ENCODE assay signal across 1 cellular context in the genomic region with DNA sequence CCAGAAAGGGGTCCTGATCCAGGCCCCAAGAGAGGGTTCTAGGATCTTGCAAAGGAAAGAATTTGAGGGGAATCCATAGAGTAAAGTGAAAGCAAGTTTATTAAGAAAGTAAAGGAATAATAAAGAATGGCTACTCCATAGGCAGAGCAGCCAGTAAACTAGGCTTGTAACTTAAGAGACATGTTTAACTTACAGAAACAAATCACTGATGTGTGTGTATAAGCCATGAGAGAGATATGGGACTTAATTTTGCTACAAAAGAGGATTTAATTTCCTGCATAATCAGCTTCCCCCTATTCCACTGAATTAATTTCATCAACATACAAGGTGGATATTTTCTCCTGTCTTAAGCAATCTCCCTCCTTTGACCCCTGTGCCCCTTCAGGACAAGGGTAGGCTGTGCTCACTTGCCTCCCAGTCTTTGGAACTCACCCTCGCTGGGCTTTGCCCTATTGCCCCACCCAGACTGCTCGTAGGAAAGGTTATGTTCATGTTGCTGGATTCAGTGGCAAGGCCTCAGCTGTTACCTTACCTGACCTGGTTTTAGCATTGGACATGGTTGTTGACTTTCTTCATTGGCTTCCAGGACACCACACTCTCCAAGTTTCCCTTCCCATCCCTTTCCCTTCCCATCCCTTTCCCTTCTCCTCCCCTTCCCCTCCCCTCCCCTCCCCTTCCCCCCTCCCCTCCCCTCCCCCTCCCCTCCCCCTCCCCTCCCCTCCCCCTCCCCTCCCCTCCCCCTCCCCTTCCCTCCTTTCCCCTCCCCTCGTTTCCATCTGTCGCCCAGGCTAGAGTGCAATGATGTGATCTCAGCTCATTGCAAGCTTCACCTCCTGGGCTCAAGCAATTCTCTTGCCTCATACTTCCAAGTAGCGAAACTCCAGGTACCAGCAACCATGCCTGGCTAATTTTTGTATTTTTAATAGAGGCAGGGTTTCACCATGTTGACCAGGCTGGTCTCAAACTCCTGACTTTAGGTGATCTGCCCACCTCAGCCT.
TF ChIP-seq lines count a peak whose summit lies in the region.

No MANE protein-coding gene starts in this region.

TF ChIP-seq in HepG2, 621 proteins besides CTCF, POLR2A, EP300 and RAD21 (continued from another document and continues in another):
- no peak for TF ChIP-seq ZFP36L2 (CRISPR knock-in tag; IDR thresholded peaks at IDR 0.05)
- no peak for TF ChIP-seq SP1 (IDR thresholded peaks at IDR 0.05)
- no peak for TF ChIP-seq SP1 (CRISPR knock-in tag; IDR thresholded peaks at IDR 0.05)
- no peak for TF ChIP-seq ZNF253 (CRISPR knock-in tag; IDR thresholded peaks at IDR 0.05; ENCODE audit: borderline replicate concordance)
- TF ChIP-seq GATAD1 (CRISPR knock-in tag; IDR thresholded peaks at IDR 0.05), result peak; percentile 35; the same call in 1 of the 2 replicates
- TF ChIP-seq ZNF567 (CRISPR knock-in tag; IDR thresholded peaks at IDR 0.05; ENCODE audit: borderline replicate concordance), result no peak
- no peak for TF ChIP-seq ZC3H13 (CRISPR knock-in tag; IDR thresholded peaks at IDR 0.05)
- peak; percentile 75 to 83 for TF ChIP-seq NR2F1 (CRISPR knock-in tag; IDR thresholded peaks at IDR 0.05)
- TF ChIP-seq ETV6 (CRISPR knock-in tag; conservative IDR thresholded peaks at IDR 0.05), result no peak
- TF ChIP-seq, protein P1, sequence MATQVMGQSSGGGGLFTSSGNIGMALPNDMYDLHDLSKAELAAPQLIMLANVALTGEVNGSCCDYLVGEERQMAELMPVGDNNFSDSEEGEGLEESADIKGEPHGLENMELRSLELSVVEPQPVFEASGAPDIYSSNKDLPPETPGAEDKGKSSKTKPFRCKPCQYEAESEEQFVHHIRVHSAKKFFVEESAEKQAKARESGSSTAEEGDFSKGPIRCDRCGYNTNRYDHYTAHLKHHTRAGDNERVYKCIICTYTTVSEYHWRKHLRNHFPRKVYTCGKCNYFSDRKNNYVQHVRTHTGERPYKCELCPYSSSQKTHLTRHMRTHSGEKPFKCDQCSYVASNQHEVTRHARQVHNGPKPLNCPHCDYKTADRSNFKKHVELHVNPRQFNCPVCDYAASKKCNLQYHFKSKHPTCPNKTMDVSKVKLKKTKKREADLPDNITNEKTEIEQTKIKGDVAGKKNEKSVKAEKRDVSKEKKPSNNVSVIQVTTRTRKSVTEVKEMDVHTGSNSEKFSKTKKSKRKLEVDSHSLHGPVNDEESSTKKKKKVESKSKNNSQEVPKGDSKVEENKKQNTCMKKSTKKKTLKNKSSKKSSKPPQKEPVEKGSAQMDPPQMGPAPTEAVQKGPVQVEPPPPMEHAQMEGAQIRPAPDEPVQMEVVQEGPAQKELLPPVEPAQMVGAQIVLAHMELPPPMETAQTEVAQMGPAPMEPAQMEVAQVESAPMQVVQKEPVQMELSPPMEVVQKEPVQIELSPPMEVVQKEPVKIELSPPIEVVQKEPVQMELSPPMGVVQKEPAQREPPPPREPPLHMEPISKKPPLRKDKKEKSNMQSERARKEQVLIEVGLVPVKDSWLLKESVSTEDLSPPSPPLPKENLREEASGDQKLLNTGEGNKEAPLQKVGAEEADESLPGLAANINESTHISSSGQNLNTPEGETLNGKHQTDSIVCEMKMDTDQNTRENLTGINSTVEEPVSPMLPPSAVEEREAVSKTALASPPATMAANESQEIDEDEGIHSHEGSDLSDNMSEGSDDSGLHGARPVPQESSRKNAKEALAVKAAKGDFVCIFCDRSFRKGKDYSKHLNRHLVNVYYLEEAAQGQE (IDR thresholded peaks at IDR 0.05; ENCODE audit: borderline replicate concordance in 1 of 2, low read depth in 1 of 2, low read length in 2 of 2), result no peak
- TF ChIP-seq GLI4 (CRISPR knock-in tag; IDR thresholded peaks at IDR 0.05; ENCODE audit: borderline replicate concordance), result no peak
- no peak for TF ChIP-seq DR1 (CRISPR knock-in tag; IDR thresholded peaks at IDR 0.05)
- TF ChIP-seq ZFP37 (CRISPR knock-in tag; IDR thresholded peaks at IDR 0.05; ENCODE audit: borderline replicate concordance), result no peak
- TF ChIP-seq GTF2F1 (IDR thresholded peaks at IDR 0.05; ENCODE audit: low read length), result no peak
- TF ChIP-seq ZNF674 (CRISPR knock-in tag; IDR thresholded peaks at IDR 0.05; ENCODE audit: low read depth), result no peak
- TF ChIP-seq NR2C2 (CRISPR knock-in tag; IDR thresholded peaks at IDR 0.05; ENCODE audit: borderline replicate concordance), result peak; percentile 62; the same call in 1 of the 2 replicates
- TF ChIP-seq REL (CRISPR knock-in tag; conservative IDR thresholded peaks at IDR 0.05), result no peak
- TF ChIP-seq ZBTB7B (CRISPR knock-in tag; IDR thresholded peaks at IDR 0.05), result no peak
- no peak for TF ChIP-seq ZHX1 (CRISPR knock-in tag; IDR thresholded peaks at IDR 0.05; ENCODE audit: low read depth)
- TF ChIP-seq ZFYVE20 (CRISPR knock-in tag; IDR thresholded peaks at IDR 0.05; ENCODE audit: borderline replicate concordance, low read depth), result no peak
- TF ChIP-seq RARG (CRISPR knock-in tag; IDR thresholded peaks at IDR 0.05; ENCODE audit: low read depth), result no peak
- TF ChIP-seq, protein P2, sequence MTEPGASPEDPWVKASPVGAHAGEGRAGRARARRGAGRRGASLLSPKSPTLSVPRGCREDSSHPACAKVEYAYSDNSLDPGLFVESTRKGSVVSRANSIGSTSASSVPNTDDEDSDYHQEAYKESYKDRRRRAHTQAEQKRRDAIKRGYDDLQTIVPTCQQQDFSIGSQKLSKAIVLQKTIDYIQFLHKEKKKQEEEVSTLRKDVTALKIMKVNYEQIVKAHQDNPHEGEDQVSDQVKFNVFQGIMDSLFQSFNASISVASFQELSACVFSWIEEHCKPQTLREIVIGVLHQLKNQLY (CRISPR knock-in tag; IDR thresholded peaks at IDR 0.05), result no peak
- no peak; the same call in 1 of the 2 replicates for TF ChIP-seq ETV5 (CRISPR knock-in tag; IDR thresholded peaks at IDR 0.05; ENCODE audit: borderline replicate concordance)
- no peak for TF ChIP-seq ZNF577 (CRISPR knock-in tag; IDR thresholded peaks at IDR 0.05; ENCODE audit: borderline replicate concordance, low read depth)
- no peak for TF ChIP-seq ZNF30 (CRISPR knock-in tag; IDR thresholded peaks at IDR 0.05)
- TF ChIP-seq ZNF501 (CRISPR knock-in tag; IDR thresholded peaks at IDR 0.05), result no peak
- TF ChIP-seq FOXP4 (CRISPR knock-in tag; IDR thresholded peaks at IDR 0.05), result peak; percentile 85
- TF ChIP-seq KLF15 (CRISPR knock-in tag; IDR thresholded peaks at IDR 0.05; ENCODE audit: borderline replicate concordance), result no peak
- TF ChIP-seq BRD4 (CRISPR knock-in tag; IDR thresholded peaks at IDR 0.05), result no peak
- TF ChIP-seq DNMT1 (CRISPR knock-in tag; IDR thresholded peaks at IDR 0.05), result no peak
- peak; percentile 97 for TF ChIP-seq TBL1XR1 (IDR thresholded peaks at IDR 0.05; ENCODE audit: borderline replicate concordance, low read length, partially characterized antibody)
- TF ChIP-seq NR1H2 (CRISPR knock-in tag; IDR thresholded peaks at IDR 0.05; ENCODE audit: borderline replicate concordance, low read depth), result no peak
- peak; percentile 41; the same call in 1 of the 2 replicates for TF ChIP-seq ZFY (CRISPR knock-in tag; IDR thresholded peaks at IDR 0.05)
- TF ChIP-seq IKZF5 (CRISPR knock-in tag; IDR thresholded peaks at IDR 0.05), result peak; percentile 51; the same call in 1 of the 2 replicates
- no peak for TF ChIP-seq KDM5B (CRISPR knock-in tag; IDR thresholded peaks at IDR 0.05; ENCODE audit: borderline replicate concordance)
- no peak for TF ChIP-seq ZNF878 (CRISPR knock-in tag; IDR thresholded peaks at IDR 0.05)
- TF ChIP-seq, protein P3, sequence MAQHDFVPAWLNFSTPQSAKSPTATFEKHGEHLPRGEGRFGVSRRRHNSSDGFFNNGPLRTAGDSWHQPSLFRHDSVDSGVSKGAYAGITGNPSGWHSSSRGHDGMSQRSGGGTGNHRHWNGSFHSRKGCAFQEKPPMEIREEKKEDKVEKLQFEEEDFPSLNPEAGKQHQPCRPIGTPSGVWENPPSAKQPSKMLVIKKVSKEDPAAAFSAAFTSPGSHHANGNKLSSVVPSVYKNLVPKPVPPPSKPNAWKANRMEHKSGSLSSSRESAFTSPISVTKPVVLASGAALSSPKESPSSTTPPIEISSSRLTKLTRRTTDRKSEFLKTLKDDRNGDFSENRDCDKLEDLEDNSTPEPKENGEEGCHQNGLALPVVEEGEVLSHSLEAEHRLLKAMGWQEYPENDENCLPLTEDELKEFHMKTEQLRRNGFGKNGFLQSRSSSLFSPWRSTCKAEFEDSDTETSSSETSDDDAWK (CRISPR knock-in tag; IDR thresholded peaks at IDR 0.05), result no peak
- TF ChIP-seq FLYWCH1 (CRISPR knock-in tag; IDR thresholded peaks at IDR 0.05), result no peak
- TF ChIP-seq NFE2 (CRISPR knock-in tag; IDR thresholded peaks at IDR 0.05), result no peak
- TF ChIP-seq ZBTB3 (CRISPR knock-in tag; IDR thresholded peaks at IDR 0.05; ENCODE audit: borderline replicate concordance, low read depth), result no peak
- TF ChIP-seq LCORL (IDR thresholded peaks at IDR 0.05), result no peak
- peak; percentile 67; the same call in 1 of the 2 replicates for TF ChIP-seq LCORL (CRISPR knock-in tag; IDR thresholded peaks at IDR 0.05)
- no peak for TF ChIP-seq ZNF724P (CRISPR knock-in tag; IDR thresholded peaks at IDR 0.05; ENCODE audit: borderline replicate concordance)
- TF ChIP-seq ZSCAN12 (CRISPR knock-in tag; IDR thresholded peaks at IDR 0.05), result no peak
- TF ChIP-seq ZNF44 (CRISPR knock-in tag; IDR thresholded peaks at IDR 0.05), result no peak
- TF ChIP-seq PRMT3 (CRISPR knock-in tag; IDR thresholded peaks at IDR 0.05; ENCODE audit: borderline replicate concordance, low read depth), result no peak
- no peak for TF ChIP-seq PAX8 (CRISPR knock-in tag; IDR thresholded peaks at IDR 0.05; ENCODE audit: borderline replicate concordance)
- TF ChIP-seq FOXC1 (CRISPR knock-in tag; IDR thresholded peaks at IDR 0.05; ENCODE audit: borderline replicate concordance), result no peak
- no peak for TF ChIP-seq ZNF282 (IDR thresholded peaks at IDR 0.05; ENCODE audit: partially characterized antibody)
- TF ChIP-seq MXD1 (CRISPR knock-in tag; IDR thresholded peaks at IDR 0.05), result no peak
- TF ChIP-seq ZNF460 (CRISPR knock-in tag; IDR thresholded peaks at IDR 0.05; ENCODE audit: borderline replicate concordance), result no peak; the same call in 1 of the 2 replicates
- TF ChIP-seq ZC3H4 (CRISPR knock-in tag; IDR thresholded peaks at IDR 0.05; ENCODE audit: borderline replicate concordance), result no peak
- TF ChIP-seq ZNF766 (CRISPR knock-in tag; IDR thresholded peaks at IDR 0.05; ENCODE audit: borderline replicate concordance), result no peak
- no peak for TF ChIP-seq AGO1 (IDR thresholded peaks at IDR 0.05; ENCODE audit: low read depth, low read length, poor library complexity, severe bottlenecking)
- no peak for TF ChIP-seq ZNF616 (CRISPR knock-in tag; IDR thresholded peaks at IDR 0.05; ENCODE audit: low read depth)
- no peak for TF ChIP-seq KDM4B (CRISPR knock-in tag; IDR thresholded peaks at IDR 0.05)
- TF ChIP-seq CSRNP2 (CRISPR knock-in tag; conservative IDR thresholded peaks at IDR 0.05; ENCODE audit: low read depth), result no peak
- no peak for TF ChIP-seq ARHGAP35 (CRISPR knock-in tag; IDR thresholded peaks at IDR 0.05; ENCODE audit: borderline replicate concordance)
